13 cellular contexts compared by ENCODE assay signal in the genomic region with DNA sequence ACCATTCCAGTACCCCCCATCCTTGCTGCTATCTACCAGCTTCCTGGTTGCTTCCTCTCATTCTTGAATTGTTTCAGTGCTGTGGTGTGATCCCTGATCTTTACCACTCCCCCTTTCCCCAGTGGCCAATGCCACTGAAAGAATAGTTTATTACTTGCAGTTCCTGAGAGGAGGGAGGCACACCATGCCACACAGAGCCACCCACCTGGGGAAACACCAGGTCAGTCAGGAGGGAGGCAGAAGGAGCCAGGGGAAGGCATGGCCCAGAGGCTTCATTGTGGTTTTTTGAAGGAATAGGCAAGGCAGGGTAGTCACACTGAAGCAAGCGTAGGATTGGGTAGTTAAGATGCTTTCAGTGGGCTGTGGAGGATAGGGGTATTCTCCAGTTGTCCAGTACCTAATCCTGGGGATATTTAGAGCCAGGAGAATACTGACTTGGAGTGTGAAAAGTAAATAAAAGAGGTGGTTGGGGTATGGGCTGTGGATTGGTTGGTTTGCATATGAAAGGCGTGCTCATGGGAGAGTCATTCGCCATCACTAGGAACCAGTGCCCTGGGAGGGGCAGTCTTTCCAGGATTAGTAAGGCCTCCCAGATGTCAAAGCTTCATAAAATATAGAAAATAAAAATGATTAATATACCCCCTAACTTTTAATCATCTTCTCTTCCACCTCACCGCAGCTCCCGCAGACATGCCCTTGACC. TPM values are rescaled to one million over a fixed set of nuclear protein-coding genes. Genes with fewer than 3 reads are reported as not detected.
A peak's percentile ranks its signal among the peaks of the same experiment; 100 is the strongest.
DNase-seq lines count a peak whose midpoint lies in the region; ATAC-seq and TF ChIP-seq lines count a peak whose summit lies in the region.
"Had no signal": no experiment of that assay in that cellular context is flagged by ENCODE, and none has a peak within 500 bp of the region (broad histone marks: within the 10 kb centered on the region; RNA-seq: fewer than 3 reads in every experiment).

No MANE protein-coding gene starts in this region.

- no peak overlapping the region for H3K27ac Mint-ChIP-seq in stimulated activated effector memory CD8-positive, alpha-beta T cell treated with anti-CD3 and anti-CD28 coated beads, Interleukin-12 subunit alpha, Interleukin-12 subunit beta, amount 100 ng/mL, for 72 hours
- H3K27ac Mint-ChIP-seq: CD4-positive, CD25-positive, alpha-beta regulatory T cell; H9 had no signal

- H3K4me3 Mint-ChIP-seq in stimulated activated effector memory CD8-positive, alpha-beta T cell treated with anti-CD3 and anti-CD28 coated beads, Interleukin-12 subunit alpha, Interleukin-12 subunit beta, amount 100 ng/mL, for 72 hours, result no peak overlapping the region
- H3K4me3 Mint-ChIP-seq: CD4-positive, CD25-positive, alpha-beta regulatory T cell; H9 had no signal

- no peaks in the 10 kb centered on the region for H3K9me3 ChIP-seq in lower lobe of right lung
- H3K9me3 ChIP-seq: BLaER1 treated with 17β-estradiol and CSF1 and Interleukin-3, amounts not matched to agents 10 nM and 100 nM had no signal

- H3K36me3 ChIP-seq in H7 (replicated peaks; ENCODE audit: control insufficient read depth, insufficient read depth, low read length) (no peaks in the 10 kb centered on the region), lower lobe of right lung (no peaks in the 10 kb centered on the region)
- H3K36me3 ChIP-seq: BLaER1 treated with 17β-estradiol and CSF1 and Interleukin-3, amounts not matched to agents 10 nM and 100 nM had no signal

- H3K4me3 ChIP-seq in H7 (ENCODE audit: insufficient read depth, low read depth, low read length), result no peak overlapping the region
- H3K4me3 ChIP-seq in coronary artery, result no peak overlapping the region
- no peak overlapping the region for H3K4me3 ChIP-seq in lower lobe of right lung
- H3K4me3 ChIP-seq: BLaER1 treated with 17β-estradiol and CSF1 and Interleukin-3, amounts not matched to agents 10 nM and 100 nM had no signal

- peak; percentile 40 for ATAC-seq in left colon
- ATAC-seq in stimulated activated effector memory CD8-positive, alpha-beta T cell treated with anti-CD3 and anti-CD28 coated beads, Interleukin-12 subunit alpha, Interleukin-12 subunit beta, amount 100 ng/mL, for 72 hours, result peak; percentile 37
- ATAC-seq in lower lobe of right lung, result no peak
- ATAC-seq in GM19397 (IDR thresholded peaks at IDR 0.05; ENCODE audit: unreplicated experiment), result no peak

- no peak for TF ChIP-seq CTCF in coronary artery (IDR thresholded peaks at IDR 0.05)
- no peak for TF ChIP-seq CTCF in lower lobe of right lung (IDR thresholded peaks at IDR 0.05)

- no peaks in the 10 kb centered on the region for H3K4me1 Mint-ChIP-seq in stimulated activated effector memory CD8-positive, alpha-beta T cell treated with anti-CD3 and anti-CD28 coated beads, Interleukin-12 subunit alpha, Interleukin-12 subunit beta, amount 100 ng/mL, for 72 hours

- H3K36me3 Mint-ChIP-seq in stimulated activated effector memory CD8-positive, alpha-beta T cell treated with anti-CD3 and anti-CD28 coated beads, Interleukin-12 subunit alpha, Interleukin-12 subunit beta, amount 100 ng/mL, for 72 hours, result no peaks in the 10 kb centered on the region
- H3K36me3 Mint-ChIP-seq: CD4-positive, CD25-positive, alpha-beta regulatory T cell had no signal

- H3K27me3 ChIP-seq in H7 (ENCODE audit: control insufficient read depth, insufficient read depth, low read length) (no peaks in the 10 kb centered on the region), lower lobe of right lung (ENCODE audit: low read depth) (no peaks in the 10 kb centered on the region)
- H3K27me3 ChIP-seq: BLaER1 treated with 17β-estradiol and CSF1 and Interleukin-3, amounts not matched to agents 10 nM and 100 nM had no signal

- intact Hi-C loops in left colon (cut with DNase I, micrococcal nuclease), result no loop called here
- intact Hi-C loops in lower lobe of right lung (cut with DNase I), result no loop called here

- H3K9me3 Mint-ChIP-seq in stimulated activated effector memory CD8-positive, alpha-beta T cell treated with anti-CD3 and anti-CD28 coated beads, Interleukin-12 subunit alpha, Interleukin-12 subunit beta, amount 100 ng/mL, for 72 hours, result no peaks in the 10 kb centered on the region
- H3K9me3 Mint-ChIP-seq: CD4-positive, CD25-positive, alpha-beta regulatory T cell; H9 had no signal

- no peak overlapping the region for H3K27ac ChIP-seq in coronary artery
- no peak overlapping the region for H3K27ac ChIP-seq in lower lobe of right lung
- H3K27ac ChIP-seq: BLaER1 treated with 17β-estradiol and CSF1 and Interleukin-3, amounts not matched to agents 10 nM and 100 nM had no signal

- H3K4me1 ChIP-seq in lower lobe of right lung, result no peaks in the 10 kb centered on the region

- DNase-seq in H7 (peak; percentile 28), coronary artery (ENCODE audit: low spot score) (peak; percentile 56), left colon (no peak), lower lobe of right lung (no peak), activated gamma-delta T cell treated with Interleukin-2 at 50 U/mL for 16 hours (no peak)
- DNase-seq in stimulated activated effector memory CD8-positive, alpha-beta T cell treated with anti-CD3 and anti-CD28 coated beads, Interleukin-12 subunit alpha, Interleukin-12 subunit beta, amount 100 ng/mL, for 72 hours (ENCODE audit: low spot score in 2 of 2), result no peak
- DNase-seq: ACHN; CD4-positive, CD25-positive, alpha-beta regulatory T cell; DMS53; GF-D8; H9 had no signal

RNA-seq across cellular contexts. Expression of a gene that starts 6.7 kb away (rescaled TPM):
- 86.6 and 90.0 TPM in 2 replicates for total RNA-seq in H7 (2014; rRNA removed; shearing (Covaris generic))
- total RNA-seq in left colon (10 to 100 TPM; 18.6 to 20.1 TPM), lower lobe of right lung (5.8 TPM)

Comparison
In these comparisons a context has a peak if more than half of its experiments do, and no peak if none do; other contexts are left out.
1. DNase-seq: peak in H7 (single experiment) and coronary artery (single experiment); none in left colon (0 of 2), stimulated activated effector memory CD8-positive, alpha-beta T cell treated with anti-CD3 and anti-CD28 coated beads, Interleukin-12 subunit alpha, Interleukin-12 subunit beta, amount 100 ng/mL, for 72 hours (0 of 2), lower lobe of right lung (single experiment) and activated gamma-delta T cell treated with Interleukin-2 at 50 U/mL for 16 hours (single experiment).
2. ATAC-seq: peak in left colon (single experiment) and stimulated activated effector memory CD8-positive, alpha-beta T cell treated with anti-CD3 and anti-CD28 coated beads, Interleukin-12 subunit alpha, Interleukin-12 subunit beta, amount 100 ng/mL, for 72 hours (single experiment); none in lower lobe of right lung (0 of 2) and GM19397 (single experiment).